In the genomic region with DNA sequence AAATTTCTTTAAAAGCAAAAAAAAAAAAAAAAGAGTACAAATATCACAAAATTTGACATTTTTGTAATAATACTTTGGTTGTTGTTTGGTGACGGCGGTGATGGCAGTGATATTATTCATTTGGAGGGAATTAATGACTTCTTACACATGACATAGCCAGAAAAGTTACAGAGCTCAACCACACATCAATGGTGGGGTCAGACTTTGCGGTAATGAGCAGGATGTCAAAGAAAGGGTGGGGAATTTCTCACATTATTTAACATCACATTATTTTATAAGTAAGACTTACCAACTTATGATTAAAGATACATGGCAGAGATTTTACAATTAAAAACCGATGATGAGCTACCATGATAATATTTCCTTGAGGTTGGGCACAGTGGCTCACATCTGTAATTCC, we compare ENCODE assay signal across 17 cellular contexts.
A peak's percentile ranks its signal among the peaks of the same experiment; 100 is the strongest.
DNase-seq lines count a peak whose midpoint lies in the region; ATAC-seq and TF ChIP-seq lines count a peak whose summit lies in the region.
"Had no signal": no experiment of that assay in that cellular context is flagged by ENCODE, and none has a peak within 500 bp of the region (broad histone marks: within the 10 kb centered on the region; RNA-seq: fewer than 3 reads in every experiment).

No MANE protein-coding gene starts in this region.

- no peaks in the 10 kb centered on the region for H3K27me3 ChIP-seq in A673 (replicated peaks; ENCODE audit: insufficient read depth, low read depth, low read length, poor library complexity)
- H3K27me3 ChIP-seq in WERI-Rb-1 (ENCODE audit: insufficient read depth, low read depth, severe bottlenecking): no peaks in the 10 kb centered on the region

- intact Hi-C loops in A673 (cut with micrococcal nuclease; ENCODE audit: unreplicated experiment): no loop called here

- H3K4me3 ChIP-seq in A673 (ENCODE audit: low read depth, low read length, poor library complexity, severe bottlenecking) (no peak overlapping the region), WERI-Rb-1 (ENCODE audit: low read depth, low read length) (no peak overlapping the region)
- H3K4me3 ChIP-seq: A549, GM23338 had no signal

- H3K4me1 Mint-ChIP-seq in mesothelial cell of epicardium: peaks cover 35% of the 10 kb centered on the region

- H3K4me3 Mint-ChIP-seq in mesothelial cell of epicardium: no peak overlapping the region
- H3K4me3 Mint-ChIP-seq: CD4-positive, alpha-beta memory T cell; GM23338; H9 had no signal

- no peaks in the 10 kb centered on the region for H3K9me3 Mint-ChIP-seq in mesothelial cell of epicardium
- H3K9me3 Mint-ChIP-seq: CD4-positive, alpha-beta memory T cell; GM23338; H9 had no signal

- peak overlapping the region; percentile 50 for H3K27ac Mint-ChIP-seq in mesothelial cell of epicardium
- H3K27ac Mint-ChIP-seq: CD4-positive, alpha-beta memory T cell; GM23338; H9 had no signal

- no peaks in the 10 kb centered on the region for H3K9me3 ChIP-seq in A673 (ENCODE audit: low read depth, low read length, poor library complexity, severe bottlenecking)
- H3K9me3 ChIP-seq in WERI-Rb-1 (ENCODE audit: severe bottlenecking): no peaks in the 10 kb centered on the region
- H3K9me3 ChIP-seq: A549 had no signal

- no peaks in the 10 kb centered on the region for H3K27me3 Mint-ChIP-seq in mesothelial cell of epicardium (ENCODE audit: low read depth)
- H3K27me3 Mint-ChIP-seq: CD4-positive, alpha-beta memory T cell had no signal

- CTCF ChIA-PET in A673 (lab: Charles Lee): interaction anchor here (0.6 to 0.7 kb wide), 2 partner anchors 8 to 207 kb away, joined by 3 read pairs; no protein-coding TSS in a partner anchor

- no TSS peak for BruUV-seq in A673 (replicated peaks; lab: Mats Ljungman, UMichigan)

- ATAC-seq in GM21528 (IDR thresholded peaks at IDR 0.05; ENCODE audit: low FRiP score, unreplicated experiment): no peak
- ATAC-seq: A549, GM23338, HCT116 had no signal

- DNase-seq in A673 (ENCODE audit: low spot score) (no peak), WERI-Rb-1 (no peak), mesothelial cell of epicardium (ENCODE audit: low spot score in 2 of 2, unreplicated experiment in 2 of 2) (no peak), NCI-H446 treated with DMSO at 0.1 percent for 48 hours (lab: John Stamatoyannopoulos, UW) (no peak), OCI-M1 (lab: John Stamatoyannopoulos, UW) (no peak)
- DNase-seq: 8988T; C1 segment of cervical spinal cord; Calu3; CD4-positive, alpha-beta memory T cell; COR-L47; DMS153; DND-41; H9 had no signal

- TF ChIP-seq CTCF in A673 (conservative IDR thresholded peaks at IDR 0.05; ENCODE audit: low read depth, low read length) (no peak), WERI-Rb-1 (IDR thresholded peaks at IDR 0.05; ENCODE audit: low read depth, low read length) (no peak), mesothelial cell of epicardium (IDR thresholded peaks at IDR 0.05; ENCODE audit: unreplicated experiment) (no peak)

- H3K36me3 ChIP-seq in A673 (ENCODE audit: insufficient read depth, low read length, poor library complexity, severe bottlenecking): no peaks in the 10 kb centered on the region
- H3K36me3 ChIP-seq in WERI-Rb-1: peaks cover 6% of the 10 kb centered on the region

- peaks cover 63% of the 10 kb centered on the region for H3K4me1 ChIP-seq in A673 (ENCODE audit: insufficient read depth, low read length, poor library complexity, severe bottlenecking)

- H3K27ac ChIP-seq in A673 (ENCODE audit: low read depth, low read length, poor library complexity, severe bottlenecking) (peak overlapping the region; percentile 6), WERI-Rb-1 (peak overlapping the region; percentile 67)
- H3K27ac ChIP-seq: A549 had no signal

- peaks cover 2% of the 10 kb centered on the region for H3K36me3 Mint-ChIP-seq in mesothelial cell of epicardium
- H3K36me3 Mint-ChIP-seq: CD4-positive, alpha-beta memory T cell had no signal

- POLR2A ChIA-PET in A673 (lab: Charles Lee; ENCODE audit: low non-redundant PET): interaction anchor here (0.7 kb wide), 1 partner anchor 235 kb away, joined by 8 read pairs; no protein-coding TSS in a partner anchor
